10 cellular contexts compared by ENCODE assay signal in genomic region chr20:56627122-56628014, GRCh38. TPM values are rescaled to one million over a fixed set of nuclear protein-coding genes. Genes with fewer than 3 reads are reported as not detected.
A peak's percentile ranks its signal among the peaks of the same experiment; 100 is the strongest.
DNase-seq lines count a peak whose midpoint lies in the region; ATAC-seq, FAIRE-seq and TF ChIP-seq lines count a peak whose summit lies in the region.
"Had no signal": no experiment of that assay in that cellular context is flagged by ENCODE, and none has a peak within 500 bp of the region (broad histone marks: within the 10 kb centered on the region; RNA-seq: fewer than 3 reads in every experiment).

No MANE protein-coding gene starts in this region.

- H3K79me2 ChIP-seq in astrocyte (ENCODE audit: insufficient read depth, low read length) = peaks cover 20% of the 10 kb centered on the region

- no peak overlapping the region for H3K9ac ChIP-seq in astrocyte (ENCODE audit: low read length)

- peaks cover 8% of the 10 kb centered on the region for H4K20me1 ChIP-seq in astrocyte (ENCODE audit: insufficient read depth, low read length)

- FAIRE-seq in astrocyte (lab: Jason Lieb, UNC) = no peak

- H3K4me3 ChIP-seq in astrocyte (ENCODE audit: insufficient read depth, low read depth, low read length) = no peak overlapping the region
- H3K4me3 ChIP-seq in mesodermal cell (ENCODE audit: extremely low read depth, insufficient read depth, low read length, poor library complexity, severe bottlenecking) = peak overlapping the region; percentile 0
- H3K4me3 ChIP-seq in BE2C (ENCODE audit: low read depth, low read length) = no peak overlapping the region

- H3K4me2 ChIP-seq in astrocyte (ENCODE audit: low read length) = peak overlapping the region; percentile 65

- no peaks in the 10 kb centered on the region for H3K9me3 Mint-ChIP-seq in stimulated activated naive CD8-positive, alpha-beta T cell treated with anti-CD3 and anti-CD28 coated beads, Interleukin-15, Interleukin-2, amounts not matched to agents 100 ng/mL and 50 ng/mL, for 24 hours
- H3K9me3 Mint-ChIP-seq in astrocyte (ENCODE audit: unreplicated experiment) = no peaks in the 10 kb centered on the region
- H3K9me3 Mint-ChIP-seq: stimulated activated effector memory CD8-positive, alpha-beta T cell treated with anti-CD3 and anti-CD28 coated beads, Interleukin-12 subunit alpha, Interleukin-12 subunit beta, amount 100 ng/mL, for 72 hours had no signal

- no peak for DNase-seq in stimulated activated naive CD8-positive, alpha-beta T cell treated with anti-CD3 and anti-CD28 coated beads, Interleukin-15, Interleukin-2, amounts not matched to agents 100 U/mL and 50 U/mL, for 24 hours
- no peak for DNase-seq in astrocyte (ENCODE audit: low read depth)
- no peak for DNase-seq in HCEC 1CT
- no peak for DNase-seq in DMS53 treated with DMSO at 0.1 percent for 48 hours (lab: John Stamatoyannopoulos, UW; ENCODE audit: unreplicated experiment)
- no peak for DNase-seq in BE2C
- DNase-seq: occipital lobe had no signal

- peaks cover 10% of the 10 kb centered on the region for H3K4me1 Mint-ChIP-seq in stimulated activated naive CD8-positive, alpha-beta T cell treated with anti-CD3 and anti-CD28 coated beads, Interleukin-15, Interleukin-2, amounts not matched to agents 100 ng/mL and 50 ng/mL, for 24 hours (ENCODE audit: low read depth)
- H3K4me1 Mint-ChIP-seq in astrocyte (ENCODE audit: low read depth, unreplicated experiment) = peaks cover 2% of the 10 kb centered on the region

- no peak for TF ChIP-seq CTCF in astrocyte (IDR thresholded peaks at IDR 0.05; ENCODE audit: insufficient read depth, low read depth, low read length)
- no peak for TF ChIP-seq CTCF in BE2C (IDR thresholded peaks at IDR 0.05; ENCODE audit: low read depth, low read length)

- H2AFZ ChIP-seq in astrocyte (ENCODE audit: low read depth, low read length) = no peak overlapping the region

- H3K36me3 ChIP-seq in astrocyte (ENCODE audit: insufficient read depth, low read length) (no peaks in the 10 kb centered on the region), mesodermal cell (ENCODE audit: control insufficient read depth, insufficient read depth, low read length) (no peaks in the 10 kb centered on the region), BE2C (no peaks in the 10 kb centered on the region)

- peaks cover 58% of the 10 kb centered on the region for H3K27me3 Mint-ChIP-seq in stimulated activated naive CD8-positive, alpha-beta T cell treated with anti-CD3 and anti-CD28 coated beads, Interleukin-15, Interleukin-2, amounts not matched to agents 100 ng/mL and 50 ng/mL, for 24 hours
- H3K27me3 Mint-ChIP-seq in astrocyte (ENCODE audit: low read depth, unreplicated experiment) = peaks cover 55% of the 10 kb centered on the region

- H3K27me3 ChIP-seq in astrocyte (ENCODE audit: insufficient read depth, low read length) (peaks cover 72% of the 10 kb centered on the region), BE2C (peaks cover 86% of the 10 kb centered on the region)

- no peak for ATAC-seq in stimulated activated naive CD8-positive, alpha-beta T cell treated with anti-CD3 and anti-CD28 coated beads, Interleukin-15, Interleukin-2, amounts not matched to agents 100 U/mL and 50 U/mL, for 24 hours
- ATAC-seq in HG02798 (IDR thresholded peaks at IDR 0.05; ENCODE audit: poor library complexity, unreplicated experiment) = no peak

- no peaks in the 10 kb centered on the region for H3K9me3 ChIP-seq in astrocyte (ENCODE audit: insufficient read depth, low read depth, low read length)
- no peaks in the 10 kb centered on the region for H3K9me3 ChIP-seq in mesodermal cell (ENCODE audit: control insufficient read depth, low read length)
- H3K9me3 ChIP-seq in BE2C = no peaks in the 10 kb centered on the region

- peak overlapping the region; percentile 59 for H3K4me3 Mint-ChIP-seq in stimulated activated naive CD8-positive, alpha-beta T cell treated with anti-CD3 and anti-CD28 coated beads, Interleukin-15, Interleukin-2, amounts not matched to agents 100 ng/mL and 50 ng/mL, for 24 hours
- no peak overlapping the region for H3K4me3 Mint-ChIP-seq in astrocyte (ENCODE audit: unreplicated experiment)

- no peaks in the 10 kb centered on the region for H3K36me3 Mint-ChIP-seq in stimulated activated naive CD8-positive, alpha-beta T cell treated with anti-CD3 and anti-CD28 coated beads, Interleukin-15, Interleukin-2, amounts not matched to agents 100 ng/mL and 50 ng/mL, for 24 hours (ENCODE audit: low read depth)
- peaks cover 2% of the 10 kb centered on the region for H3K36me3 Mint-ChIP-seq in astrocyte (ENCODE audit: low read depth, unreplicated experiment)
- H3K36me3 Mint-ChIP-seq: stimulated activated effector memory CD8-positive, alpha-beta T cell treated with anti-CD3 and anti-CD28 coated beads, Interleukin-12 subunit alpha, Interleukin-12 subunit beta, amount 100 ng/mL, for 72 hours had no signal

- H3K27ac ChIP-seq in astrocyte (ENCODE audit: low read depth, low read length) (no peak overlapping the region), mesodermal cell (ENCODE audit: low read depth, low read length, severe bottlenecking) (no peak overlapping the region)

- no peak overlapping the region for H3K27ac Mint-ChIP-seq in stimulated activated naive CD8-positive, alpha-beta T cell treated with anti-CD3 and anti-CD28 coated beads, Interleukin-15, Interleukin-2, amounts not matched to agents 100 ng/mL and 50 ng/mL, for 24 hours
- H3K27ac Mint-ChIP-seq in astrocyte (ENCODE audit: unreplicated experiment) = no peak overlapping the region
- H3K27ac Mint-ChIP-seq: stimulated activated effector memory CD8-positive, alpha-beta T cell treated with anti-CD3 and anti-CD28 coated beads, Interleukin-12 subunit alpha, Interleukin-12 subunit beta, amount 100 ng/mL, for 72 hours had no signal

- WGBS in mesodermal cell (ENCODE audit: insufficient coverage in 2 of 2), 2 experiments = 3 to 4% methylated on average over 31 to 42 of the region's 45 CpGs

- H3K4me1 ChIP-seq in astrocyte (ENCODE audit: insufficient read depth, low read length) (peaks cover 14% of the 10 kb centered on the region), mesodermal cell (ENCODE audit: control insufficient read depth, insufficient read depth, low read length, poor library complexity, severe bottlenecking) (peaks cover 14% of the 10 kb centered on the region), BE2C (no peaks in the 10 kb centered on the region)

RNA-seq across cellular contexts. Expression of gene TFAP2C, which starts 1.7 kb away (rescaled TPM):
- total RNA-seq in astrocyte = 0.94 and 2.2 TPM in 2 replicates
- 5.3 TPM for polyA plus RNA-seq in mesodermal cell (2013, experiment 1 of 2)
- polyA plus RNA-seq in mesodermal cell (2013, experiment 2 of 2) = 4.1 TPM
- not detected for polyA plus RNA-seq in BE2C (2012; ENCODE audit: insufficient read depth, insufficient read length, low read depth)
